Comparison of ENCODE assay signal across 9 cellular contexts in genomic region chr19:41328818-41329220, GRCh38. TPM values are rescaled to one million over a fixed set of nuclear protein-coding genes. Genes with fewer than 3 reads are reported as not detected.
DNase-seq lines count a peak whose midpoint lies in the region; ATAC-seq, FAIRE-seq and TF ChIP-seq lines count a peak whose summit lies in the region.
"Had no signal": no experiment of that assay in that cellular context is flagged by ENCODE, and none has a peak within 500 bp of the region (broad histone marks: within the 10 kb centered on the region; RNA-seq: fewer than 3 reads in every experiment).

No MANE protein-coding gene starts in this region.

- TF ChIP-seq POLR2A in GM12892 (IDR thresholded peaks at IDR 0.05; ENCODE audit: low read depth, low read length) = no peak

- intact Hi-C loops in Caco-2 (cut with micrococcal nuclease; ENCODE audit: unreplicated experiment) = no loop called here

- peaks cover 25% of the 10 kb centered on the region for H3K4me1 ChIP-seq in Caco-2

- peak overlapping the region; percentile 96 for H3K27ac Mint-ChIP-seq in central memory CD8-positive, alpha-beta T cell (ENCODE audit: low read depth)
- H3K27ac Mint-ChIP-seq in nephron (peak overlapping the region; percentile 80 to 92 (median 86)), Caco-2 (ENCODE audit: unreplicated experiment) (no peak overlapping the region)

- no peak for ATAC-seq in central memory CD8-positive, alpha-beta T cell (replicated peaks; ENCODE audit: extremely low read depth, poor library complexity, severe bottlenecking)
- ATAC-seq in HG03469 (IDR thresholded peaks at IDR 0.05; ENCODE audit: unreplicated experiment) = no peak

- CTCF ChIA-PET in Caco-2 (lab: Charles Lee) = no interaction called here

- no TSS peak for BruUV-seq in Caco-2 (replicated peaks; lab: Mats Ljungman, UMichigan)

- FAIRE-seq in GM12892 (lab: Jason Lieb, UNC) = peak; percentile 42
- FAIRE-seq: bronchial epithelial cell had no signal

- DNase-seq in GM12892 (ENCODE audit: insufficient read length) (no peak), NAMALWA (ENCODE audit: low spot score) (peak; percentile 56), Caco-2 (no peak), mucosa of gallbladder (ENCODE audit: low spot score) (no peak)
- no peak for DNase-seq in central memory CD8-positive, alpha-beta T cell (ENCODE audit: low spot score in 2 of 2)
- no peak for DNase-seq in activated effector memory CD4-positive, alpha-beta T cell treated with Interleukin-2 at 50 U/mL for 16 hours

- no peaks in the 10 kb centered on the region for H3K27me3 ChIP-seq in Caco-2 (replicated peaks; ENCODE audit: control insufficient read depth, insufficient read depth, low read length)

- TF ChIP-seq CTCF in nephron (IDR thresholded peaks at IDR 0.05; ENCODE audit: unreplicated experiment in 3 of 3) (no peak), Caco-2 (IDR thresholded peaks at IDR 0.05; ENCODE audit: insufficient read depth in 1 of 2, low read depth in 1 of 2, low read length in 1 of 2, severe bottlenecking in 1 of 2, unreplicated experiment in 1 of 2) (no peak)

- POLR2A ChIA-PET in Caco-2 (lab: Charles Lee) = no interaction called here

- no peaks in the 10 kb centered on the region for H3K9me3 ChIP-seq in Caco-2

- no peaks in the 10 kb centered on the region for H3K9me3 Mint-ChIP-seq in central memory CD8-positive, alpha-beta T cell
- no peaks in the 10 kb centered on the region for H3K9me3 Mint-ChIP-seq in nephron
- H3K9me3 Mint-ChIP-seq in Caco-2 (ENCODE audit: unreplicated experiment) = no peaks in the 10 kb centered on the region

- no peaks in the 10 kb centered on the region for H3K27me3 Mint-ChIP-seq in central memory CD8-positive, alpha-beta T cell
- H3K27me3 Mint-ChIP-seq in nephron (ENCODE audit: low read depth) = peaks cover 4% of the 10 kb centered on the region
- no peaks in the 10 kb centered on the region for H3K27me3 Mint-ChIP-seq in Caco-2 (ENCODE audit: insufficient read depth, unreplicated experiment)

- peaks cover 75% of the 10 kb centered on the region for H3K4me1 Mint-ChIP-seq in central memory CD8-positive, alpha-beta T cell
- H3K4me1 Mint-ChIP-seq in nephron (peaks cover 56% of the 10 kb centered on the region), Caco-2 (ENCODE audit: low read depth, unreplicated experiment) (peaks cover 23% of the 10 kb centered on the region)

- peak overlapping the region; percentile 76 for H3K4me3 Mint-ChIP-seq in central memory CD8-positive, alpha-beta T cell
- H3K4me3 Mint-ChIP-seq in nephron (no peak overlapping the region), Caco-2 (ENCODE audit: unreplicated experiment) (no peak overlapping the region)

- peaks cover 90% of the 10 kb centered on the region for H3K36me3 Mint-ChIP-seq in central memory CD8-positive, alpha-beta T cell (ENCODE audit: insufficient read depth)
- peaks cover 17% of the 10 kb centered on the region for H3K36me3 Mint-ChIP-seq in nephron (ENCODE audit: low read depth)
- H3K36me3 Mint-ChIP-seq in Caco-2 (ENCODE audit: insufficient read depth, unreplicated experiment) = peaks cover 28% of the 10 kb centered on the region

- no peak overlapping the region for H3K4me3 ChIP-seq in Caco-2 (ENCODE audit: low read depth, low read length)

- H3K36me3 ChIP-seq in Caco-2 (ENCODE audit: control insufficient read depth, insufficient read depth, low read length) = no peaks in the 10 kb centered on the region

RNA-seq across cellular contexts. Expression of gene CCDC97, which starts 18.8 kb away (rescaled TPM):
- polyA plus RNA-seq in GM12892 (2012; ENCODE audit: missing spikeins) = 12.6 TPM
- total RNA-seq in Caco-2 (2022) (47.1 and 47.8 TPM in 2 replicates), mucosa of gallbladder (26.2 TPM)

RNA-seq across cellular contexts. Expression of gene TGFB1, which starts 24.9 kb away (rescaled TPM):
- 23.4 TPM for polyA plus RNA-seq in GM12892 (2012; ENCODE audit: missing spikeins)
- total RNA-seq in Caco-2 (2022) = 15.0 and 15.3 TPM in 2 replicates
- 47.1 TPM for total RNA-seq in mucosa of gallbladder

RNA-seq across cellular contexts. Expression of gene B9D2, which starts 35.1 kb away (rescaled TPM):
- 3.5 TPM for polyA plus RNA-seq in GM12892 (2012; ENCODE audit: missing spikeins)
- total RNA-seq in Caco-2 (2022) (3.6 and 4.0 TPM in 2 replicates), mucosa of gallbladder (12.8 TPM)

RNA-seq across cellular contexts. Expression of gene TMEM91, which starts 47.5 kb away (rescaled TPM):
- polyA plus RNA-seq in GM12892 (2012; ENCODE audit: missing spikeins) = 5.3 TPM
- 1.4 and 2.2 TPM in 2 replicates for total RNA-seq in Caco-2 (2022)
- 8.6 TPM for total RNA-seq in mucosa of gallbladder
